In the genomic region with DNA sequence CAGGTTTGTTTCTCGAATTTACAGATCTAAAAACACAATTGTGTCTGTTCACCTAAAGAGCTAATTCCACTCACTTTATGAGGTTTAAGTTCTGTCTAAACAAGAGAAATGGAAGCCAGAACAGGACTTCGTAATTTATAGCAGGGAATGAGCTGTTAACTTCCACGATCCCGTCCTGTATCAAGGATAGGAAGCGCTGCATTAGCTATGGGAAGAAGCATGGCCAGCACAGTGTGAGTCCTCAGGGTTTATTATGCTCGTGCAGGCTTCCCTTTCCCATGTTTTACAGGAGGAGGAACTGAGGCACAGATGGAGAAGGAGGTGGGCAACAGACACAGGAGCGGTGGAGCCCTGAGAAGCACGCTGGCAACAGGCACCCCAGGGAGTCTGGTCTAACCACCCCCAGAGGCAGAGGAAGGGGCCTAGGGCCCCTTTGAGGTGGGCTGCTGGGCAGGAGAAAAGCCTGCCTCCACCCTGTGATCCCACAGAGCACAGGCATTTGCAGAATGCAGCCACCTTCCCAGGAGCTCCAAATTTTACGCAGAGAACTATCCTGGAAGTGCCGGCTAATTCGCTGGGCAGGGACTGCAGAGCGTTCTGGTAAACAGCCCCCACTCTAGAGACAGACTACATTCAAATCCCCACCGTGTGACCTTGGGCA, we compare ENCODE assay signal across 20 cellular contexts. TPM values are rescaled to one million over a fixed set of nuclear protein-coding genes. Genes with fewer than 3 reads are reported as not detected.
"Had no signal": no experiment of that assay in that cellular context is flagged by ENCODE, and none has a peak within 500 bp of the region (broad histone marks: within the 10 kb centered on the region; RNA-seq: fewer than 3 reads in every experiment).

No MANE protein-coding gene starts in this region.

- H3K4me3 ChIP-seq: ascending aorta, esophagus muscularis mucosa, heart right ventricle, ovary, psoas muscle had no signal

- H3K4me1 ChIP-seq: psoas muscle had no signal

- ATAC-seq: activated CD8-positive, alpha-beta T cell treated with anti-CD3 and anti-CD28 coated beads, Interleukin-2, amount 10 ng/mL, durations not matched to agents 7 days and 5 days; activated T-cell treated with anti-CD3 and anti-CD28 coated beads, Interleukin-2, amount 50 U/mL, for 4 hours; heart right ventricle; psoas muscle; right cardiac atrium; stimulated activated naive B cell treated with anti-CD40 and anti-IgM and Interleukin-4, amounts not matched to agents 10 μg/mL and 1 μg/mL and 100 μg/mL, for 72 hours had no signal

- DNase-seq: activated CD4-positive, alpha-beta T cell treated with anti-CD3 and anti-CD28 coated beads, Interleukin-2, amount 10 ng/mL, durations not matched to agents 24 days and 14 days; activated CD8-positive, alpha-beta memory T cell treated with anti-CD3 and anti-CD28 coated beads, Interleukin-2, amount 50 U/mL, for 4 hours; activated CD8-positive, alpha-beta T cell treated with anti-CD3 and anti-CD28 coated beads, Interleukin-2, amount 10 ng/mL, durations not matched to agents 7 days and 5 days; activated naive CD4-positive, alpha-beta T cell treated with anti-CD3 and anti-CD28 coated beads for 36 hours; activated T-cell treated with anti-CD3 and anti-CD28 coated beads, Interleukin-2, amount 50 U/mL, for 4 hours; cortex of kidney; effector CD8-positive, alpha-beta T cell; heart right ventricle; kidney glomerular epithelial cell; ovary; psoas muscle; small intestine; stimulated activated CD4-positive, alpha-beta T cell treated with anti-CD3 and anti-CD28 coated beads, Interleukin-4, amount 100 ng/mL, for 4 hours; stimulated activated naive B cell treated with anti-CD40 and anti-IgM and Interleukin-4, amounts not matched to agents 10 μg/mL and 1 μg/mL and 100 μg/mL, for 72 hours; T-helper 1 cell; T-helper 9 cell had no signal

- H3K27ac Mint-ChIP-seq: activated CD4-positive, alpha-beta T cell treated with anti-CD3 and anti-CD28 coated beads, Interleukin-2, amount 10 ng/mL, durations not matched to agents 24 days and 14 days; activated CD8-positive, alpha-beta T cell treated with anti-CD3 and anti-CD28 coated beads, Interleukin-2, amount 10 ng/mL, durations not matched to agents 7 days and 5 days; activated naive CD4-positive, alpha-beta T cell treated with anti-CD3 and anti-CD28 coated beads for 36 hours; stimulated activated naive B cell treated with anti-CD40 and anti-IgM and Interleukin-4, amounts not matched to agents 10 μg/mL and 1 μg/mL and 100 μg/mL, for 72 hours had no signal

- H3K27me3 Mint-ChIP-seq: activated CD4-positive, alpha-beta T cell treated with anti-CD3 and anti-CD28 coated beads, Interleukin-2, amount 10 ng/mL, durations not matched to agents 24 days and 14 days; stimulated activated naive B cell treated with anti-CD40 and anti-IgM and Interleukin-4, amounts not matched to agents 10 μg/mL and 1 μg/mL and 100 μg/mL, for 72 hours had no signal

- H3K27ac ChIP-seq: esophagus muscularis mucosa, ovary, psoas muscle had no signal

- H3K9me3 ChIP-seq: ascending aorta, esophagus muscularis mucosa, heart right ventricle, ovary, psoas muscle had no signal

- H3K4me3 Mint-ChIP-seq: activated CD4-positive, alpha-beta T cell treated with anti-CD3 and anti-CD28 coated beads, Interleukin-2, amount 10 ng/mL, durations not matched to agents 24 days and 14 days; activated CD8-positive, alpha-beta T cell treated with anti-CD3 and anti-CD28 coated beads, Interleukin-2, amount 10 ng/mL, durations not matched to agents 7 days and 5 days; activated naive CD4-positive, alpha-beta T cell treated with anti-CD3 and anti-CD28 coated beads for 36 hours; activated T-cell treated with anti-CD3 and anti-CD28 coated beads, Interleukin-2, amount 50 U/mL, for 4 hours; stimulated activated naive B cell treated with anti-CD40 and anti-IgM and Interleukin-4, amounts not matched to agents 10 μg/mL and 1 μg/mL and 100 μg/mL, for 72 hours had no signal

- H3K27me3 ChIP-seq: ascending aorta, esophagus muscularis mucosa, heart right ventricle, ovary had no signal

- H3K9me3 Mint-ChIP-seq: activated CD4-positive, alpha-beta T cell treated with anti-CD3 and anti-CD28 coated beads, Interleukin-2, amount 10 ng/mL, durations not matched to agents 24 days and 14 days; activated naive CD4-positive, alpha-beta T cell treated with anti-CD3 and anti-CD28 coated beads for 36 hours; activated T-cell treated with anti-CD3 and anti-CD28 coated beads, Interleukin-2, amount 50 U/mL, for 4 hours; stimulated activated naive B cell treated with anti-CD40 and anti-IgM and Interleukin-4, amounts not matched to agents 10 μg/mL and 1 μg/mL and 100 μg/mL, for 72 hours had no signal

- H3K36me3 ChIP-seq: ascending aorta, esophagus muscularis mucosa, ovary had no signal

RNA-seq across cellular contexts. Expression of gene RAB20, which starts 30.6 kb away (rescaled TPM):
- polyA plus RNA-seq: neural cell had no signal
